19 cellular contexts compared by ENCODE assay signal in genomic region chr2:6310910-6311215, GRCh38.
DNase-seq lines count a peak whose midpoint lies in the region; ATAC-seq and TF ChIP-seq lines count a peak whose summit lies in the region.
"Had no signal": no experiment of that assay in that cellular context is flagged by ENCODE, and none has a peak within 500 bp of the region (broad histone marks: within the 10 kb centered on the region; RNA-seq: fewer than 3 reads in every experiment).

No MANE protein-coding gene starts in this region.

- H3K27ac ChIP-seq in BLaER1: peak overlapping the region; percentile 10
- H3K27ac ChIP-seq in hepatocyte: no peak overlapping the region
- no peak overlapping the region for H3K27ac ChIP-seq in trophoblast cell (ENCODE audit: low read depth, low read length)
- no peak overlapping the region for H3K27ac ChIP-seq in right cardiac atrium (ENCODE audit: low read length)

- no peak for TF ChIP-seq CTCF in hepatocyte (IDR thresholded peaks at IDR 0.05; ENCODE audit: poor library complexity)

- H3K14ac ChIP-seq in trophoblast cell (ENCODE audit: low read length): no peak overlapping the region

- H3K9me3 ChIP-seq in BLaER1: peaks cover 8% of the 10 kb centered on the region; the same call in 1 of the 2 replicates
- H3K9me3 ChIP-seq in hepatocyte (ENCODE audit: low read depth): no peaks in the 10 kb centered on the region
- H3K9me3 ChIP-seq in trophoblast cell (ENCODE audit: insufficient read depth, low read depth, low read length): no peaks in the 10 kb centered on the region
- no peaks in the 10 kb centered on the region for H3K9me3 ChIP-seq in right cardiac atrium (ENCODE audit: control insufficient read depth, low read length)
- H3K9me3 ChIP-seq: HAP-1, SK-N-SH had no signal

- H3K4me1 ChIP-seq in BLaER1 (peaks cover 67% of the 10 kb centered on the region), hepatocyte (ENCODE audit: insufficient read depth) (no peaks in the 10 kb centered on the region), trophoblast cell (ENCODE audit: control insufficient read depth in 1 of 2, insufficient read depth in 2 of 2, low read length in 2 of 2) (peaks cover 0 to 4% of the 10 kb centered on the region in 2 experiments), right cardiac atrium (ENCODE audit: control insufficient read depth, insufficient read depth, low read length) (no peaks in the 10 kb centered on the region)
- H3K4me1 ChIP-seq: HAP-1 had no signal

- H3K23ac ChIP-seq in trophoblast cell (ENCODE audit: low read length): no peak overlapping the region

- 83% methylated on average over 5 of the region's 5 CpGs for WGBS in hepatocyte (ENCODE audit: low lambda C conversion rate, missing lambda C conversion rate)
- no CpG with 5 or more reads among the region's 5 CpGs for WGBS in trophoblast cell (ENCODE audit: extremely low coverage, insufficient coverage, insufficient read length)
- 54% methylated on average over 5 of the region's 5 CpGs for WGBS in right cardiac atrium

- no peak overlapping the region for H3K18ac ChIP-seq in trophoblast cell (ENCODE audit: low read length)

- ATAC-seq in right cardiac atrium: no peak
- ATAC-seq: GM23338 had no signal

- no peak overlapping the region for H4K12ac ChIP-seq in trophoblast cell (ENCODE audit: low read depth, low read length)

- H4K91ac ChIP-seq in trophoblast cell (ENCODE audit: low read depth, low read length): no peak overlapping the region

- H3K4me2 ChIP-seq in BLaER1 (peak overlapping the region; percentile 96), hepatocyte (peak overlapping the region; percentile 53), trophoblast cell (ENCODE audit: low read length) (no peak overlapping the region)
- H3K4me2 ChIP-seq: GM23338, SK-N-SH had no signal

- H2BK120ac ChIP-seq in trophoblast cell (ENCODE audit: insufficient read depth, low read length, poor library complexity): no peak overlapping the region

- DNase-seq in hepatocyte (ENCODE audit: low spot score) (no peak), trophoblast cell (no peak), Kasumi-1 (lab: John Stamatoyannopoulos, UW) (no peak), right cardiac atrium (no peak)
- DNase-seq in stimulated activated CD4-positive, alpha-beta T cell treated with anti-CD3 and anti-CD28 coated beads, Interleukin-2, amount 100 ng/mL, for 48 hours: no peak
- DNase-seq: CD4-positive, alpha-beta memory T cell; DND-41; MM.1S; NCI-H1048; NCI-H1930; NCI-H510A treated with DMSO at 0.1 percent for 48 hours; NCI-H748 treated with DMSO at 0.1 percent for 48 hours; NK-92 treated with Interleukin-12 subunit alpha and Interleukin-12 subunit beta, amount 100 ng/mL, for 24 hours; Right ventricle myocardium superior had no signal

- H3K9me2 ChIP-seq in hepatocyte (replicated peaks; ENCODE audit: insufficient read depth): no peaks in the 10 kb centered on the region
- H3K9me2 ChIP-seq: SK-N-SH had no signal

- no peak overlapping the region for H3K4ac ChIP-seq in trophoblast cell (ENCODE audit: low read depth, low read length)

- H3K4me3 ChIP-seq in BLaER1: peak overlapping the region; percentile 54
- H3K4me3 ChIP-seq in hepatocyte: no peak overlapping the region
- no peak overlapping the region for H3K4me3 ChIP-seq in trophoblast cell (ENCODE audit: low read depth, low read length)
- no peak overlapping the region for H3K4me3 ChIP-seq in right cardiac atrium (ENCODE audit: low read length)
- H3K4me3 ChIP-seq: GM23338, HAP-1 had no signal

- 0 out of 2 replicates have a peak, but pooled peaks have one; percentile 1 for TF ChIP-seq POLR2A in Raji (IDR thresholded peaks at IDR 0.05; ENCODE audit: insufficient read depth, low read depth, low read length)

- no peak overlapping the region for H2AK5ac ChIP-seq in trophoblast cell (ENCODE audit: low read length)

- peak overlapping the region; percentile 45 for H3K9ac ChIP-seq in BLaER1
- no peak overlapping the region for H3K9ac ChIP-seq in trophoblast cell (ENCODE audit: low read length)
- H3K9ac ChIP-seq: SK-N-SH had no signal

- H4K20me1 ChIP-seq in BLaER1: no peaks in the 10 kb centered on the region
- H4K20me1 ChIP-seq in hepatocyte (ENCODE audit: insufficient read depth, poor library complexity, severe bottlenecking): no peaks in the 10 kb centered on the region

- no peaks in the 10 kb centered on the region for H3K79me2 ChIP-seq in hepatocyte
- no peaks in the 10 kb centered on the region for H3K79me2 ChIP-seq in trophoblast cell (ENCODE audit: control insufficient read depth, insufficient read depth, low read length, poor library complexity)

- intact Hi-C loops in right cardiac atrium (cut with DNase I): no loop called here

- H3K27me3 ChIP-seq in BLaER1 (no peaks in the 10 kb centered on the region), hepatocyte (no peaks in the 10 kb centered on the region), trophoblast cell (ENCODE audit: insufficient read depth, low read length) (no peaks in the 10 kb centered on the region), right cardiac atrium (ENCODE audit: control insufficient read depth, insufficient read depth) (no peaks in the 10 kb centered on the region)

- no peak overlapping the region for H4K8ac ChIP-seq in trophoblast cell (ENCODE audit: low read depth, low read length)

- no peaks in the 10 kb centered on the region for H3K79me1 ChIP-seq in trophoblast cell (ENCODE audit: low read length)

- H2AFZ ChIP-seq in hepatocyte (no peak overlapping the region), trophoblast cell (ENCODE audit: insufficient read depth, low read length, poor library complexity) (no peak overlapping the region)
- H2AFZ ChIP-seq: GM23338 had no signal

- no peaks in the 10 kb centered on the region for H3K36me3 ChIP-seq in BLaER1
- H3K36me3 ChIP-seq in hepatocyte (replicated peaks; ENCODE audit: insufficient read depth, low read depth): no peaks in the 10 kb centered on the region
- H3K36me3 ChIP-seq in trophoblast cell (ENCODE audit: control insufficient read depth in 1 of 2, insufficient read depth in 2 of 2, low read length in 2 of 2): no peaks in the 10 kb centered on the region
- H3K36me3 ChIP-seq: HAP-1 had no signal

- peak overlapping the region; percentile 20 for H2BK12ac ChIP-seq in trophoblast cell (ENCODE audit: low read length)

- no peak overlapping the region for H2BK5ac ChIP-seq in trophoblast cell (ENCODE audit: low read depth, low read length, poor library complexity)
